In the genomic region with DNA sequence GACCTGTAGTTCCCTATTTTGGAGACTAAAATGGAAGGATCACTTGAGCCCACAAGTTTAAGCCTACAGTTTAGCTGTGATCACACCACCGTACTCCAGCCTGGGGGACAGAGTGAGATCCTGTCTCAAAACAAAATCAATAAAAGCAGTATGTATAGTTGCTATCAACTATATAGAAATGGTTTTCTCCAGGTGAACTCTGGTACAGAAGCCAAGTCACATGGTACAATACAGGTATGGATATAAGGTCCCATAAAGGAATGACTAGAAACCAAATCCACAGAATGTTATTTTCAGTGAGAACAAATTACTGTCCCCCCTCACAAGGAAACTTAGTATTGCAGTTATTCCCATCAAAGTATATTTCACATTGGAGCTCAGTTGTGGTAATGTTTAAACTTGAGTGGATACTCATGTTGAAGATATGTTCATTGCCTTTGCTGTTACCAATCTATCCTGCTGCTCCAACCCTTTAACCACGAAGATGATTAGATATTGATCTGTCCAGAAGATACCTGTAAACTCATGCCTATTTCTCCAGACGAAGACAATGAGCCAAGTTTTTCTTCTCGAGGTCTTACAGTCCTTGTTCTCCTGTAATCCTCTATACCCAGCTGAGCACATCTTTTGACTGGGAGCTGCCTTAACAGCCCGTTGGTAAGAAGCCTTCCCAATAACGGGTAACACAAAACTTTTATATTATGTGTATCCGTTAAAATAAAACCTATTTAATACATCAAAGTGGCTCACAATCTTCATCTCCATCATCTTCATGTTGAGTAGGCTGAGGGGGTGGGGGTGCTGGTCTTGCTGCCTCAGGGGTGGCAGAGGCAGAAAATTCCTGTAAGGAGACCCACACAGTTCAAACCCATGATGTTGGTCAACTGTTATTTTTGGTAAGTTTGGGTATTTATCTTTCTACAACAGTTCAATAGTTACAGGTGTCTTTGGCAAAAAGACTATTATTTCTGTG, we compare ENCODE assay signal across 15 cellular contexts. TPM values are rescaled to one million over a fixed set of nuclear protein-coding genes. Genes with fewer than 3 reads are reported as not detected.
DNase-seq lines count a peak whose midpoint lies in the region; ATAC-seq and TF ChIP-seq lines count a peak whose summit lies in the region.
"Had no signal": no experiment of that assay in that cellular context is flagged by ENCODE, and none has a peak within 500 bp of the region (broad histone marks: within the 10 kb centered on the region; RNA-seq: fewer than 3 reads in every experiment).

No MANE protein-coding gene starts in this region.

- H3K27ac Mint-ChIP-seq in effector memory CD8-positive, alpha-beta T cell: peak overlapping the region; percentile 26 to 41

- H3K4me3 ChIP-seq in cardiac muscle cell (no peak overlapping the region), NB4 (ENCODE audit: low read depth, low read length) (no peak overlapping the region)
- H3K4me3 ChIP-seq: esophagus squamous epithelium, upper lobe of right lung had no signal

- no peaks in the 10 kb centered on the region for H3K9me3 Mint-ChIP-seq in effector memory CD8-positive, alpha-beta T cell
- H3K9me3 Mint-ChIP-seq: activated T-helper 2 cell treated with anti-CD3 and anti-CD28 coated beads, Interferon-gamma antibody, Interleukin-2, Interleukin-4, amounts not matched to agents 10 μg/mL and 5 μg/mL and 100 μg/mL, durations not matched to agents 14 hours and 24 hours and 36 hours; CD14-positive monocyte had no signal

- H3K4me1 ChIP-seq in cardiac muscle cell (ENCODE audit: low read depth): no peaks in the 10 kb centered on the region
- H3K4me1 ChIP-seq: upper lobe of right lung had no signal

- H3K36me3 Mint-ChIP-seq in effector memory CD8-positive, alpha-beta T cell (ENCODE audit: insufficient read depth): peaks cover 81% of the 10 kb centered on the region

- no peak for TF ChIP-seq CTCF in cardiac muscle cell (IDR thresholded peaks at IDR 0.05; ENCODE audit: low read depth, low read length)
- TF ChIP-seq CTCF in NB4 (IDR thresholded peaks at IDR 0.05; ENCODE audit: low read depth, low read length): no peak

- H3K4me3 Mint-ChIP-seq in effector memory CD8-positive, alpha-beta T cell: no peak overlapping the region
- H3K4me3 Mint-ChIP-seq: CD14-positive monocyte had no signal

- H3K4me1 Mint-ChIP-seq in effector memory CD8-positive, alpha-beta T cell (ENCODE audit: low read depth in 2 of 2): peaks cover 6 to 16% of the 10 kb centered on the region in 2 donors
- H3K4me1 Mint-ChIP-seq: CD14-positive monocyte had no signal

- DNase-seq in cardiac muscle cell (ENCODE audit: low read depth in 1 of 2, low spot score in 1 of 2) (no peak), Right ventricle myocardium inferior (ENCODE audit: missing footprints) (no peak), NB4 (ENCODE audit: low read depth) (peak; percentile 31), activated gamma-delta T cell (lab: John Stamatoyannopoulos, UW) (no peak), GOT3 (lab: John Stamatoyannopoulos, UW) (no peak)
- no peak for DNase-seq in effector memory CD8-positive, alpha-beta T cell
- DNase-seq: esophagus squamous epithelium, NCI-H1930, RPMI8226, upper lobe of right lung, WERI-Rb-1 had no signal

- H3K27ac ChIP-seq in cardiac muscle cell: peak overlapping the region; percentile 56
- H3K27ac ChIP-seq: esophagus squamous epithelium, upper lobe of right lung, WERI-Rb-1 had no signal

- intact Hi-C loops in Right ventricle myocardium inferior (cut with DNase I): no loop called here

- ATAC-seq in Right ventricle myocardium inferior: no peak
- ATAC-seq in effector memory CD8-positive, alpha-beta T cell (replicated peaks): peak; percentile 24
- no peak for ATAC-seq in GM21619 (IDR thresholded peaks at IDR 0.05; ENCODE audit: unreplicated experiment)
- ATAC-seq in GM18511 (IDR thresholded peaks at IDR 0.05; ENCODE audit: unreplicated experiment): no peak
- ATAC-seq: upper lobe of right lung had no signal

- no peak for TF ChIP-seq POLR2A in NB4 (IDR thresholded peaks at IDR 0.05; ENCODE audit: extremely low read depth, insufficient read length)

- H3K27me3 ChIP-seq in cardiac muscle cell: no peaks in the 10 kb centered on the region
- H3K27me3 ChIP-seq: esophagus squamous epithelium, upper lobe of right lung had no signal

- H3K27me3 Mint-ChIP-seq in effector memory CD8-positive, alpha-beta T cell: no peaks in the 10 kb centered on the region

- H3K9me3 ChIP-seq in cardiac muscle cell (ENCODE audit: low read depth): no peaks in the 10 kb centered on the region
- H3K9me3 ChIP-seq: esophagus squamous epithelium, upper lobe of right lung had no signal

- peaks cover 36% of the 10 kb centered on the region for H3K36me3 ChIP-seq in cardiac muscle cell

RNA-seq across cellular contexts. Expression of gene TRA2B, which starts 24.6 kb away (rescaled TPM):
- total RNA-seq in cardiac muscle cell (227 and 320 TPM in 2 replicates), Right ventricle myocardium inferior (44.2 TPM)
- polyA plus RNA-seq in cardiac muscle cell: 106 and 129 TPM in 2 replicates
